In the genomic region with DNA sequence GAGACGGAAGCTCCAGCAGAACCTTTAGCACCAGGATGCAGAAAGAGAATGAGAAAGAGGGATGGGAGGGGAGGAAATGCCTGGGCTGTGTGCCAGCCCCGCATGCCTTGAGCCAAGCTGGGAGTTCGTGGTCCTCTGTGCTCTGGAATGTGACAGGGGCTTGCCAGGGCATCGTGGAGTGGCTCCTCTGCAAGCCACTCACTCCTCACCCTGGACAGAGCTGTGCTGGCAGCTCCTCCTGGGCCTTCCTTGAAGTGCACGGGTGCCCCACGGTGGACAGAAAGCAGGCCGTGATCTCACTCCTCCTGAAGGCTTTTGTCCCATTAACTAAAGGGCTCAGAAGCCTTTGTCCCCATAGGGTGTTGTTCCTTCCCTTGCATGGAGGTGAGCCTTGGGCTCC, we compare ENCODE assay signal across 8 cellular contexts. TPM values are rescaled to one million over a fixed set of nuclear protein-coding genes. Genes with fewer than 3 reads are reported as not detected.
DNase-seq lines count a peak whose midpoint lies in the region; ATAC-seq and TF ChIP-seq lines count a peak whose summit lies in the region.

No MANE protein-coding gene starts in this region.

- no peak overlapping the region for H3K27ac Mint-ChIP-seq in neural crest cell (ENCODE audit: unreplicated experiment)

- H3K9me3 Mint-ChIP-seq in neural crest cell: peaks cover 1% of the 10 kb centered on the region

- peaks cover 11% of the 10 kb centered on the region for H3K4me1 Mint-ChIP-seq in neural crest cell

- no peaks in the 10 kb centered on the region for H3K36me3 Mint-ChIP-seq in neural crest cell (ENCODE audit: low read depth)

- H3K27me3 Mint-ChIP-seq in neural crest cell (ENCODE audit: low read depth): peaks cover 10% of the 10 kb centered on the region

- DNase-seq in NCI-H2029 treated with DMSO at 0.1 percent for 48 hours (lab: John Stamatoyannopoulos, UW): peak; percentile 21
- DNase-seq in NCI-H2029 (lab: John Stamatoyannopoulos, UW): no peak
- peak; percentile 33 for DNase-seq in OCI-M1 (lab: John Stamatoyannopoulos, UW)
- DNase-seq in fibroblast of gingiva (ENCODE audit: low read depth): peak; percentile 74
- no peak for DNase-seq in neural crest cell (ENCODE audit: low read depth, low spot score)
- DNase-seq in OCI-M2 (lab: John Stamatoyannopoulos, UW; ENCODE audit: unreplicated experiment): no peak
- no peak for DNase-seq in activated effector memory CD4-positive, alpha-beta T cell treated with anti-CD3 and anti-CD28 coated beads, Interleukin-2, amount 50 U/mL, for 16 hours

- H3K4me3 Mint-ChIP-seq in neural crest cell: no peak overlapping the region

- TF ChIP-seq CTCF in neural crest cell (conservative IDR thresholded peaks at IDR 0.05): peak; percentile 28

- ATAC-seq in HG02938 (IDR thresholded peaks at IDR 0.05; ENCODE audit: unreplicated experiment): no peak

RNA-seq across cellular contexts. Expression of gene PRELP, which starts 34.8 kb away (rescaled TPM):
- total RNA-seq in neural crest cell: 2.9 and 3.4 TPM in 2 replicates

RNA-seq across cellular contexts. Expression of gene OPTC, which starts 53.2 kb away (rescaled TPM):
- not detected in 2 replicates for total RNA-seq in neural crest cell

Comparison
In these comparisons a context has a peak if more than half of its experiments do, and no peak if none do; other contexts are left out.
1. DNase-seq: peak in NCI-H2029 treated with DMSO at 0.1 percent for 48 hours (single experiment), OCI-M1 (single experiment) and fibroblast of gingiva (single experiment); none in NCI-H2029 (single experiment), neural crest cell (single experiment), OCI-M2 (single experiment) and activated effector memory CD4-positive, alpha-beta T cell treated with anti-CD3 and anti-CD28 coated beads, Interleukin-2, amount 50 U/mL, for 16 hours (single experiment).